27 cellular contexts compared by ENCODE assay signal in genomic region chr20:34852298-34852697, GRCh38.
"Had no signal": no experiment of that assay in that cellular context is flagged by ENCODE, and none has a peak within 500 bp of the region (broad histone marks: within the 10 kb centered on the region; RNA-seq: fewer than 3 reads in every experiment).

No MANE protein-coding gene starts in this region.

- H3K9me3 Mint-ChIP-seq: naive thymus-derived CD4-positive, alpha-beta T cell; natural killer cell; nephron; neural progenitor cell; stimulated activated effector memory CD8-positive, alpha-beta T cell treated with anti-CD3 and anti-CD28 coated beads, Interleukin-12 subunit alpha, Interleukin-12 subunit beta, amount 100 ng/mL, for 72 hours; stimulated activated naive CD8-positive, alpha-beta T cell treated with anti-CD3 and anti-CD28 coated beads, Interleukin-15, amount 100 ng/mL, for 72 hours; type B pancreatic cell had no signal

- DNase-seq: naive thymus-derived CD4-positive, alpha-beta T cell; natural killer cell; occipital lobe; ovary; posterior cingulate gyrus; psoas muscle; right cardiac atrium; right lobe of liver; sigmoid colon; small intestine; stimulated activated CD4-positive, alpha-beta T cell treated with anti-CD3 and anti-CD28 coated beads, Interleukin-15, amount 100 ng/mL, for 24 hours; stimulated activated CD4-positive, alpha-beta T cell treated with anti-CD3 and anti-CD28 coated beads, Interleukin-2, amount 100 ng/mL, for 24 hours; stimulated activated CD4-positive, alpha-beta T cell treated with anti-CD3 and anti-CD28 coated beads, Interleukin-2, amount 100 ng/mL, for 48 hours; stimulated activated CD4-positive, alpha-beta T cell treated with anti-CD3 and anti-CD28 coated beads, Interleukin-4, amount 100 ng/mL, for 24 hours; stimulated activated naive CD4-positive, alpha-beta T cell; stimulated activated naive CD8-positive, alpha-beta T cell treated with anti-CD3 and anti-CD28 coated beads, Interleukin-15, amount 100 ng/mL, for 72 hours; stimulated activated naive CD8-positive, alpha-beta T cell treated with anti-CD3 and anti-CD28 coated beads, Interleukin-15, Interleukin-2, amounts not matched to agents 100 U/mL and 50 U/mL, for 24 hours; testis; tibial artery; transverse colon; upper lobe of right lung; uterus had no signal

- H3K4me1 Mint-ChIP-seq: nephron; neural progenitor cell; stimulated activated effector memory CD8-positive, alpha-beta T cell treated with anti-CD3 and anti-CD28 coated beads, Interleukin-12 subunit alpha, Interleukin-12 subunit beta, amount 100 ng/mL, for 72 hours; stimulated activated naive CD8-positive, alpha-beta T cell treated with anti-CD3 and anti-CD28 coated beads, Interleukin-15, amount 100 ng/mL, for 72 hours had no signal

- H3K4me3 Mint-ChIP-seq: naive thymus-derived CD4-positive, alpha-beta T cell; natural killer cell; nephron; neural progenitor cell; stimulated activated effector memory CD8-positive, alpha-beta T cell treated with anti-CD3 and anti-CD28 coated beads, Interleukin-12 subunit alpha, Interleukin-12 subunit beta, amount 100 ng/mL, for 72 hours; stimulated activated naive CD8-positive, alpha-beta T cell treated with anti-CD3 and anti-CD28 coated beads, Interleukin-15, amount 100 ng/mL, for 72 hours; type B pancreatic cell had no signal

- H3K36me3 Mint-ChIP-seq: natural killer cell; stimulated activated effector memory CD8-positive, alpha-beta T cell treated with anti-CD3 and anti-CD28 coated beads, Interleukin-12 subunit alpha, Interleukin-12 subunit beta, amount 100 ng/mL, for 72 hours had no signal

- ATAC-seq: naive thymus-derived CD4-positive, alpha-beta T cell; natural killer cell; psoas muscle; stimulated activated effector memory CD8-positive, alpha-beta T cell treated with anti-CD3 and anti-CD28 coated beads, Interleukin-12 subunit alpha, Interleukin-12 subunit beta, amount 100 ng/mL, for 72 hours; stimulated activated naive CD8-positive, alpha-beta T cell treated with anti-CD3 and anti-CD28 coated beads, Interleukin-15, amount 100 ng/mL, for 72 hours; stimulated activated naive CD8-positive, alpha-beta T cell treated with anti-CD3 and anti-CD28 coated beads, Interleukin-15, Interleukin-2, amounts not matched to agents 100 U/mL and 50 U/mL, for 24 hours; upper lobe of right lung had no signal

- H3K27me3 Mint-ChIP-seq: naive thymus-derived CD4-positive, alpha-beta T cell; progenitor cell of endocrine pancreas; stimulated activated naive CD8-positive, alpha-beta T cell treated with anti-CD3 and anti-CD28 coated beads, Interleukin-15, amount 100 ng/mL, for 72 hours; type B pancreatic cell had no signal

- H3K27ac Mint-ChIP-seq: naive thymus-derived CD4-positive, alpha-beta T cell; natural killer cell; nephron; neural progenitor cell; progenitor cell of endocrine pancreas; stimulated activated effector memory CD8-positive, alpha-beta T cell treated with anti-CD3 and anti-CD28 coated beads, Interleukin-12 subunit alpha, Interleukin-12 subunit beta, amount 100 ng/mL, for 72 hours; type B pancreatic cell had no signal
